2 cellular contexts compared by ENCODE assay signal in the genomic region with DNA sequence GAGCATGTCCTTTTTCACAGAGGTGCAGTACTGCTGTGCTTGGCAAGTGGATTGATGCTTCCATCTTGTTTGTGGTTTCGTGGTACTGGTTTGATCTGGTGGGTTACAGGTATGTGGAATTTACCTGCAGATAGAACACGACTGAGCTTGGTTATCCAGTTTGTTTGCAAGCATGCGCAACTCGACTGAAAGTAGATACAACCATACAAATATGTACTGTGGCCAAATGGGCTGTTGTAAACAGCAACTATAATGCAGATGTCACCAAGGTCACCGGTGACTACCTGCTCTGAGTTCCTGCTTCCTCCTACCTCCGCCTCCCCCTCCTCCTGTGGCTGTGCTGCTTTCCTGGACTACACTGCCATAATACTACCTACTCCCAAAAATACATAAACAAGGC.
TF ChIP-seq lines count a peak whose summit lies in the region.

No MANE protein-coding gene starts in this region.

TF ChIP-seq in liver, 16 proteins besides CTCF, POLR2A, EP300 and RAD21 (continued from another document):
- TF ChIP-seq, protein P1, sequence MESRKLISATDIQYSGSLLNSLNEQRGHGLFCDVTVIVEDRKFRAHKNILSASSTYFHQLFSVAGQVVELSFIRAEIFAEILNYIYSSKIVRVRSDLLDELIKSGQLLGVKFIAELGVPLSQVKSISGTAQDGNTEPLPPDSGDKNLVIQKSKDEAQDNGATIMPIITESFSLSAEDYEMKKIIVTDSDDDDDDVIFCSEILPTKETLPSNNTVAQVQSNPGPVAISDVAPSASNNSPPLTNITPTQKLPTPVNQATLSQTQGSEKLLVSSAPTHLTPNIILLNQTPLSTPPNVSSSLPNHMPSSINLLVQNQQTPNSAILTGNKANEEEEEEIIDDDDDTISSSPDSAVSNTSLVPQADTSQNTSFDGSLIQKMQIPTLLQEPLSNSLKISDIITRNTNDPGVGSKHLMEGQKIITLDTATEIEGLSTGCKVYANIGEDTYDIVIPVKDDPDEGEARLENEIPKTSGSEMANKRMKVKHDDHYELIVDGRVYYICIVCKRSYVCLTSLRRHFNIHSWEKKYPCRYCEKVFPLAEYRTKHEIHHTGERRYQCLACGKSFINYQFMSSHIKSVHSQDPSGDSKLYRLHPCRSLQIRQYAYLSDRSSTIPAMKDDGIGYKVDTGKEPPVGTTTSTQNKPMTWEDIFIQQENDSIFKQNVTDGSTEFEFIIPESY (IDR thresholded peaks at IDR 0.05): no peak
- no peak for TF ChIP-seq NR2F2 (IDR thresholded peaks at IDR 0.05)
- TF ChIP-seq, protein P2, sequence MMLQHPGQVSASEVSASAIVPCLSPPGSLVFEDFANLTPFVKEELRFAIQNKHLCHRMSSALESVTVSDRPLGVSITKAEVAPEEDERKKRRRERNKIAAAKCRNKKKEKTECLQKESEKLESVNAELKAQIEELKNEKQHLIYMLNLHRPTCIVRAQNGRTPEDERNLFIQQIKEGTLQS (IDR thresholded peaks at IDR 0.05): no peak
- no peak for TF ChIP-seq FOXA2 (IDR thresholded peaks at IDR 0.05)
- no peak for TF ChIP-seq EGR1 (IDR thresholded peaks at IDR 0.05; ENCODE audit: low read depth in 2 of 2)
- TF ChIP-seq, protein P3, sequence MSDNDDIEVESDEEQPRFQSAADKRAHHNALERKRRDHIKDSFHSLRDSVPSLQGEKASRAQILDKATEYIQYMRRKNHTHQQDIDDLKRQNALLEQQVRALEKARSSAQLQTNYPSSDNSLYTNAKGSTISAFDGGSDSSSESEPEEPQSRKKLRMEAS (IDR thresholded peaks at IDR 0.05): no peak
- no peak for TF ChIP-seq GABPA (IDR thresholded peaks at IDR 0.05 in 1 of 2, conservative IDR thresholded peaks at IDR 0.05 in 1 of 2)
- no peak for TF ChIP-seq TAF1 (conservative IDR thresholded peaks at IDR 0.05)

TF ChIP-seq in HepG2, 621 proteins besides CTCF, POLR2A, EP300 and RAD21 (continued from another document):
- TF ChIP-seq IKZF4 (CRISPR knock-in tag; IDR thresholded peaks at IDR 0.05; ENCODE audit: borderline replicate concordance, low read depth, not compliant biosample characterization): no peak
- no peak for TF ChIP-seq ZNF674 (CRISPR knock-in tag; IDR thresholded peaks at IDR 0.05; ENCODE audit: low read depth)
- no peak for TF ChIP-seq ZSCAN21 (CRISPR knock-in tag; IDR thresholded peaks at IDR 0.05; ENCODE audit: borderline replicate concordance)
- no peak for TF ChIP-seq FOXP1 (IDR thresholded peaks at IDR 0.05)
- no peak for TF ChIP-seq FOXP1 (CRISPR knock-in tag; IDR thresholded peaks at IDR 0.05)
- TF ChIP-seq, protein P4, sequence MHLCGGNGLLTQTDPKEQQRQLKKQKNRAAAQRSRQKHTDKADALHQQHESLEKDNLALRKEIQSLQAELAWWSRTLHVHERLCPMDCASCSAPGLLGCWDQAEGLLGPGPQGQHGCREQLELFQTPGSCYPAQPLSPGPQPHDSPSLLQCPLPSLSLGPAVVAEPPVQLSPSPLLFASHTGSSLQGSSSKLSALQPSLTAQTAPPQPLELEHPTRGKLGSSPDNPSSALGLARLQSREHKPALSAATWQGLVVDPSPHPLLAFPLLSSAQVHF (CRISPR knock-in tag; IDR thresholded peaks at IDR 0.05): no peak
- no peak for TF ChIP-seq TCF12 (IDR thresholded peaks at IDR 0.05)
- TF ChIP-seq TCF12 (CRISPR knock-in tag; IDR thresholded peaks at IDR 0.05): no peak
- TF ChIP-seq NAIF1 (CRISPR knock-in tag; IDR thresholded peaks at IDR 0.05; ENCODE audit: borderline replicate concordance): no peak
- no peak for TF ChIP-seq DPF2 (CRISPR knock-in tag; IDR thresholded peaks at IDR 0.05; ENCODE audit: borderline replicate concordance, low read depth)
- no peak for TF ChIP-seq NFKB2 (CRISPR knock-in tag; IDR thresholded peaks at IDR 0.05; ENCODE audit: borderline replicate concordance)
- no peak for TF ChIP-seq KDM3A (CRISPR knock-in tag; IDR thresholded peaks at IDR 0.05; ENCODE audit: low read depth)
- no peak for TF ChIP-seq TEAD3 (CRISPR knock-in tag; optimal IDR thresholded peaks at IDR 0.05; ENCODE audit: borderline replicate concordance)
